Comparison of ENCODE assay signal across 29 cellular contexts in the genomic region with DNA sequence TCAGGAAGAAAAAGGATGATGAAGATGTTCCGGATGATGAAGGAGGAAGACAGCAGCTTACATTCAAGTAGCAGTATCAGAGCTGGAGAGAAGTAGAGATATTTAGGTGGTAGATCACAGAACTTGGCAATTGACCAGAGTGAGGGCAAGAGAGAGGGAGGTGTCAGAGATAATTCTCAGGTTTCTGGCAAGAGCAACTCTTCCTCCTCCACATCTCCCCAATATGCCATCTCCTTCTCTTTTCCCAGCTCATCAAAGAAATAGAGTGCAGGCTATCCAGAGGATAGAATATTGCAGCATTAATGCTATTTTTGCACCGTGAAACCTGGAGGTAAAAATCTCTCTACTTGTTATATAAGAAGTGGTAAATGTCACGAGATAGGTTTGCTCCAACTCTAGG.
"Had no signal": no experiment of that assay in that cellular context is flagged by ENCODE, and none has a peak within 500 bp of the region (broad histone marks: within the 10 kb centered on the region; RNA-seq: fewer than 3 reads in every experiment).

No MANE protein-coding gene starts in this region.

- H3K4me1 ChIP-seq: adrenal gland, ascending aorta, body of pancreas, breast epithelium had no signal

- H3K4me3 ChIP-seq: adrenal gland, ascending aorta, body of pancreas, breast epithelium, cardiac muscle cell had no signal

- H3K36me3 ChIP-seq: adrenal gland, ascending aorta, brain microvascular endothelial cell, breast epithelium, cardiac muscle cell had no signal

- H3K9me3 ChIP-seq: adrenal gland, ascending aorta, body of pancreas, breast epithelium had no signal

- H3K27ac ChIP-seq: adrenal gland, ascending aorta, body of pancreas, brain microvascular endothelial cell, breast epithelium, cardiac muscle cell had no signal

- DNase-seq: activated effector memory CD4-positive, alpha-beta T cell treated with anti-CD3 and anti-CD28 coated beads, Interleukin-2, amount 50 U/mL, for 16 hours; activated effector memory CD4-positive, alpha-beta T cell treated with Interleukin-2 at 50 U/mL for 16 hours; activated gamma-delta T cell; activated gamma-delta T cell treated with Interleukin-2 at 50 U/mL for 16 hours; activated naive CD4-positive, alpha-beta T cell; activated naive CD4-positive, alpha-beta T cell treated with anti-CD3 and anti-CD28 coated beads for 36 hours; activated naive CD4-positive, alpha-beta T cell treated with anti-CD3 and anti-CD28 coated beads, Interleukin-2, amount 10 ng/mL, durations not matched to agents 7 days and 5 days; activated naive CD4-positive, alpha-beta T cell treated with anti-CD3 and anti-CD28 coated beads, Interleukin-2, amount 50 U/mL, for 16 hours; activated naive CD4-positive, alpha-beta T cell treated with Interleukin-2 at 50 U/mL for 16 hours; activated naive CD8-positive, alpha-beta T cell treated with anti-CD3 and anti-CD28 coated beads for 36 hours; activated naive CD8-positive, alpha-beta T cell treated with anti-CD3 and anti-CD28 coated beads, Interleukin-2, amount 10 ng/mL, durations not matched to agents 7 days and 5 days; activated naive CD8-positive, alpha-beta T cell treated with anti-CD3 and anti-CD28 coated beads, Interleukin-2, amount 50 U/mL, for 24 hours; activated T-cell treated with anti-CD3 and anti-CD28 coated beads, Interleukin-2, amount 50 U/mL, for 1 hour; activated T-cell treated with anti-CD3 and anti-CD28 coated beads, Interleukin-2, amount 50 U/mL, for 24 hours; activated T-cell treated with anti-CD3 and anti-CD28 coated beads, Interleukin-2, amount 50 U/mL, for 4 hours; activated T-cell treated with anti-CD3 and anti-CD28 coated beads, Interleukin-2, amount 50 U/mL, for 48 hours; activated T-cell treated with anti-CD3 and anti-CD28 coated beads, Interleukin-2, amount 50 U/mL, for 72 hours; adrenal gland; amniotic stem cell; amygdala; anterior cingulate cortex; aorta; body of pancreas; brain microvascular endothelial cell; central memory CD4-positive, alpha-beta T cell; cerebellar nuclear complex had no signal

- H3K27me3 ChIP-seq: adrenal gland, ascending aorta, body of pancreas, brain microvascular endothelial cell, breast epithelium, cardiac muscle cell had no signal
